8 cellular contexts compared by ENCODE assay signal in the genomic region with DNA sequence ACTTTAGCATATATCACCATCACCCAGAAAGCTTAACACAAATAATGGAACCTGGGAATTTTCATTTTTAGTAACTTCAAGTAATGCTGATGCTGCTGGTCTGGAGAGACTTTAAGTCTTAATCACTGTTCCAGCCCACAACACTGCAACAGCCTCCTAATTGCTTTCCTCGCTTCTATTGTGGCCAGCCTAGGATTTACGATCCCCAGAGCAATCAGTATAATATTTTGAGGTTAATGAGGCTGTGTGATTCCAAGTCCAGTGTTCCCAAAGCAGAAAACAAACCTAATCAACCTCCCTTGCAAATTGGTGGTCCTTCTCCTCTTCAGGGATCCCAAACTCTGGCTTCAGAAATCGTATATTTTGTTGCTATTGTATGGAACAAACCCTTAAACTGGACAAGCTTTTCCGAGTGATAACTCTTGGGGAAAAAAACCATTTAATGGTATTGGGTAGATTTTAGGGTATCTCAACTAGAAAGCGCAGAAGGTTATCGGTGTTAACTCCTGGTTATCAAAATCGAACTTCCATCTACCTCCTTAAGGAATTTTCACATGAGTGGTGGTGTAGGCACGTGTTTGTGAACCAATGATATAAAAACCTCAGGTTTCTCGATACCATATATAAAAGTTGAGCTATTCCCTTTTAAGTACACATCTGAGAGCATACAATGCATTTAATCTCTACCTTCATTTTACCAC. TPM values are rescaled to one million over a fixed set of nuclear protein-coding genes. Genes with fewer than 3 reads are reported as not detected.
DNase-seq lines count a peak whose midpoint lies in the region; ATAC-seq lines count a peak whose summit lies in the region.

No MANE protein-coding gene starts in this region.

- DNase-seq in NCI-H526 (lab: John Stamatoyannopoulos, UW), result peak; percentile 30 to 55
- DNase-seq in NCI-H526 treated with DMSO at 0.1 percent for 48 hours (lab: John Stamatoyannopoulos, UW), result no peak
- peak; percentile 32 for DNase-seq in activated CD4-positive, alpha-beta memory T cell treated with anti-CD3 and anti-CD28 coated beads for 36 hours
- DNase-seq in NCI-H774 (lab: John Stamatoyannopoulos, UW), result no peak
- DNase-seq in DMS53 (lab: John Stamatoyannopoulos, UW), result no peak

- no peaks in the 10 kb centered on the region for H3K36me3 ChIP-seq in stomach smooth muscle (ENCODE audit: control insufficient read depth in 2 of 2, insufficient read depth in 2 of 2, low read length in 2 of 2)

- intact Hi-C loops in activated CD4-positive, alpha-beta memory T cell treated with anti-CD3 and anti-CD28 coated beads for 36 hours (cut with micrococcal nuclease), result no loop called here

- CTCF ChIA-PET in activated CD4-positive, alpha-beta memory T cell treated with anti-CD3 and anti-CD28 coated beads for 36 hours (lab: Charles Lee), result no interaction called here

- H3K4me3 ChIP-seq in iPS-18c (ENCODE audit: insufficient read depth, low read depth, low read length) (peak overlapping the region; percentile 70), stomach smooth muscle (ENCODE audit: low read length in 2 of 2) (peak overlapping the region; percentile 59 to 66)

- ATAC-seq in HG03025 (IDR thresholded peaks at IDR 0.05; ENCODE audit: low FRiP score, unreplicated experiment), result no peak

- peak overlapping the region in 1 of 2 donors; percentile 52 for H3K9ac ChIP-seq in stomach smooth muscle (ENCODE audit: low read length in 2 of 2)

- peaks cover 11% of the 10 kb centered on the region for H3K36me3 Mint-ChIP-seq in activated CD4-positive, alpha-beta memory T cell treated with anti-CD3 and anti-CD28 coated beads for 36 hours

- no peaks in the 10 kb centered on the region for H3K9me3 Mint-ChIP-seq in activated CD4-positive, alpha-beta memory T cell treated with anti-CD3 and anti-CD28 coated beads for 36 hours

- H3K27ac ChIP-seq in stomach smooth muscle (ENCODE audit: low read length), result peak overlapping the region; percentile 13

- H3K4me1 Mint-ChIP-seq in activated CD4-positive, alpha-beta memory T cell treated with anti-CD3 and anti-CD28 coated beads for 36 hours (ENCODE audit: low read depth), result peaks cover 51% of the 10 kb centered on the region

- H3K27me3 ChIP-seq in stomach smooth muscle (ENCODE audit: control insufficient read depth in 1 of 2, insufficient read depth in 2 of 2, low read length in 2 of 2), result no peaks in the 10 kb centered on the region

- H3K4me3 Mint-ChIP-seq in activated CD4-positive, alpha-beta memory T cell treated with anti-CD3 and anti-CD28 coated beads for 36 hours, result peak overlapping the region; percentile 88

- peak overlapping the region; percentile 93 for H3K27ac Mint-ChIP-seq in activated CD4-positive, alpha-beta memory T cell treated with anti-CD3 and anti-CD28 coated beads for 36 hours

- peaks cover 9% of the 10 kb centered on the region for H3K4me1 ChIP-seq in stomach smooth muscle (ENCODE audit: control insufficient read depth, insufficient read depth, low read length)

- POLR2A ChIA-PET in activated CD4-positive, alpha-beta memory T cell treated with anti-CD3 and anti-CD28 coated beads for 36 hours (lab: Charles Lee), result interaction anchor here (2.6 kb wide), 1 partner anchor 37 kb away, joined by 78 read pairs; a partner anchor contains a TSS

- no peaks in the 10 kb centered on the region for H3K27me3 Mint-ChIP-seq in activated CD4-positive, alpha-beta memory T cell treated with anti-CD3 and anti-CD28 coated beads for 36 hours

- H3K9me3 ChIP-seq in iPS-18c (ENCODE audit: control insufficient read depth, insufficient read depth, low read length) (no peaks in the 10 kb centered on the region), stomach smooth muscle (ENCODE audit: control insufficient read depth in 2 of 2, low read length in 2 of 2) (no peaks in the 10 kb centered on the region)

RNA-seq across cellular contexts. Expression of a gene that starts 50.0 kb away (rescaled TPM):
- total RNA-seq in activated CD4-positive, alpha-beta memory T cell treated with anti-CD3 and anti-CD28 coated beads for 36 hours, result 10 to 100 TPM; 27.9 to 29.6 TPM

Comparison
In these comparisons a context has a peak if more than half of its experiments do, and no peak if none do; other contexts are left out.
1. DNase-seq: peak in NCI-H526 (2 of 2) and activated CD4-positive, alpha-beta memory T cell treated with anti-CD3 and anti-CD28 coated beads for 36 hours (single experiment); none in NCI-H526 treated with DMSO at 0.1 percent for 48 hours (single experiment), NCI-H774 (single experiment) and DMS53 (single experiment).